Comparison of ENCODE assay signal across 9 cellular contexts in genomic region chr3:52088445-52089367, GRCh38. TPM values are rescaled to one million over a fixed set of nuclear protein-coding genes. Genes with fewer than 3 reads are reported as not detected.
DNase-seq lines count a peak whose midpoint lies in the region; ATAC-seq and TF ChIP-seq lines count a peak whose summit lies in the region.
"Had no signal": no experiment of that assay in that cellular context is flagged by ENCODE, and none has a peak within 500 bp of the region (broad histone marks: within the 10 kb centered on the region; RNA-seq: fewer than 3 reads in every experiment).

No MANE protein-coding gene starts in this region.

- H3K14ac ChIP-seq in trophoblast cell (ENCODE audit: low read length): no peak overlapping the region

- H4K91ac ChIP-seq in trophoblast cell (ENCODE audit: low read depth, low read length): peak overlapping the region; percentile 50

- H3K9ac ChIP-seq in trophoblast cell (ENCODE audit: low read length): no peak overlapping the region

- no peak overlapping the region for H3K4me3 Mint-ChIP-seq in GM23338

- DNase-seq in H7 (peak; percentile 47), SK-N-DZ (ENCODE audit: low spot score) (peak; percentile 58), fibroblast of the aortic adventitia (ENCODE audit: low read depth) (peak; percentile 60), trophoblast cell (peak in 1 of 2 donors; percentile 21), GM23338 (ENCODE audit: low spot score) (no peak), mesenteric fat pad (ENCODE audit: low spot score) (no peak)
- DNase-seq: NCI-H1694 treated with DMSO at 0.1 percent for 48 hours had no signal

- peak overlapping the region; percentile 7 for H3K18ac ChIP-seq in trophoblast cell (ENCODE audit: low read length)

- no peak for TF ChIP-seq CTCF in fibroblast of the aortic adventitia (IDR thresholded peaks at IDR 0.05; ENCODE audit: insufficient read depth, low read length)
- TF ChIP-seq CTCF in GM23338 (conservative IDR thresholded peaks at IDR 0.05; ENCODE audit: low read depth in 2 of 2): no peak

- peaks cover 7% of the 10 kb centered on the region for H3K36me3 ChIP-seq in H7 (replicated peaks; ENCODE audit: control insufficient read depth, insufficient read depth, low read length)
- peaks cover 1 to 6% of the 10 kb centered on the region in 2 experiments for H3K36me3 ChIP-seq in trophoblast cell (ENCODE audit: control insufficient read depth in 1 of 2, insufficient read depth in 2 of 2, low read length in 2 of 2)
- H3K36me3 ChIP-seq in GM23338 (ENCODE audit: insufficient read depth): no peaks in the 10 kb centered on the region; the same call in 1 of the 2 replicates

- H3K4ac ChIP-seq in trophoblast cell (ENCODE audit: low read depth, low read length): no peak overlapping the region

- H2BK12ac ChIP-seq in trophoblast cell (ENCODE audit: low read length): peak overlapping the region; percentile 72

- peaks cover under 1% of the 10 kb centered on the region; the same call in 1 of the 2 replicates for H4K20me1 ChIP-seq in GM23338 (replicated peaks; ENCODE audit: insufficient read depth)

- H3K27me3 Mint-ChIP-seq in GM23338 (ENCODE audit: insufficient read depth, low read depth, poor library complexity): peaks cover 6% of the 10 kb centered on the region

- peaks cover 9% of the 10 kb centered on the region for H3K79me1 ChIP-seq in trophoblast cell (ENCODE audit: low read length)

- H4K8ac ChIP-seq in trophoblast cell (ENCODE audit: low read depth, low read length): no peak overlapping the region

- H3K36me3 Mint-ChIP-seq in GM23338 (ENCODE audit: low read depth): peaks cover 3% of the 10 kb centered on the region; the same call in 1 of the 3 replicates

- no peak overlapping the region for H3K4me3 ChIP-seq in H7 (ENCODE audit: insufficient read depth, low read depth, low read length)
- no peak overlapping the region for H3K4me3 ChIP-seq in fibroblast of the aortic adventitia (ENCODE audit: low read depth, low read length)
- H3K4me3 ChIP-seq in trophoblast cell (ENCODE audit: low read depth, low read length): no peak overlapping the region
- H3K4me3 ChIP-seq in GM23338: no peak overlapping the region

- H3K27ac Mint-ChIP-seq in GM23338: no peak overlapping the region

- peaks cover 38 to 41% of the 10 kb centered on the region in 2 experiments for H3K4me1 ChIP-seq in trophoblast cell (ENCODE audit: control insufficient read depth in 1 of 2, insufficient read depth in 2 of 2, low read length in 2 of 2)
- H3K4me1 ChIP-seq in GM23338 (ENCODE audit: insufficient read depth): no peaks in the 10 kb centered on the region

- H2AK5ac ChIP-seq in trophoblast cell (ENCODE audit: low read length): no peak overlapping the region

- no peaks in the 10 kb centered on the region for H3K9me3 Mint-ChIP-seq in GM23338

- H3K4me1 Mint-ChIP-seq in GM23338: peaks cover 21% of the 10 kb centered on the region; the same call in 2 of the 3 replicates

- H3F3A ChIP-seq in GM23338 (replicated peaks; ENCODE audit: low read depth): no peaks in the 10 kb centered on the region

- H3K9me2 ChIP-seq in GM23338 (ENCODE audit: insufficient read depth): no peaks in the 10 kb centered on the region

- H2AFZ ChIP-seq in trophoblast cell (ENCODE audit: insufficient read depth, low read length, poor library complexity): no peak overlapping the region
- no peak overlapping the region for H2AFZ ChIP-seq in GM23338

- H4K12ac ChIP-seq in trophoblast cell (ENCODE audit: low read depth, low read length): no peak overlapping the region

- H3K27me3 ChIP-seq in H7 (ENCODE audit: control insufficient read depth, insufficient read depth, low read length) (no peaks in the 10 kb centered on the region), trophoblast cell (ENCODE audit: insufficient read depth, low read length) (no peaks in the 10 kb centered on the region), GM23338 (ENCODE audit: insufficient read depth) (no peaks in the 10 kb centered on the region)

- peaks cover 4% of the 10 kb centered on the region for H3K79me2 ChIP-seq in trophoblast cell (ENCODE audit: control insufficient read depth, insufficient read depth, low read length, poor library complexity)
- no peaks in the 10 kb centered on the region for H3K79me2 ChIP-seq in GM23338 (replicated peaks; ENCODE audit: insufficient read depth)

- H2BK5ac ChIP-seq in trophoblast cell (ENCODE audit: low read depth, low read length, poor library complexity): no peak overlapping the region

- peaks cover 3% of the 10 kb centered on the region for H3K9me3 ChIP-seq in trophoblast cell (ENCODE audit: insufficient read depth, low read depth, low read length)

- no CpG with 5 or more reads among the region's 17 CpGs for WGBS in trophoblast cell (ENCODE audit: extremely low coverage, insufficient coverage, insufficient read length)

- no peak overlapping the region for H3K23ac ChIP-seq in trophoblast cell (ENCODE audit: low read length)

- ATAC-seq in GM21717 (IDR thresholded peaks at IDR 0.05; ENCODE audit: unreplicated experiment) (no peak), GM23338 (no peak), GM19463 (IDR thresholded peaks at IDR 0.05; ENCODE audit: unreplicated experiment) (no peak)

- no peak overlapping the region for H3K27ac ChIP-seq in trophoblast cell (ENCODE audit: low read depth, low read length)
- H3K27ac ChIP-seq in GM23338 (ENCODE audit: low read depth): no peak overlapping the region

- H3K4me2 ChIP-seq in trophoblast cell (ENCODE audit: low read length) (no peak overlapping the region), GM23338 (no peak overlapping the region)

- peak overlapping the region; percentile 39 for H2BK120ac ChIP-seq in trophoblast cell (ENCODE audit: insufficient read depth, low read length, poor library complexity)

TF ChIP-seq in GM23338, 12 proteins besides CTCF, POLR2A, EP300 and RAD21:
- TF ChIP-seq EZH2 (IDR thresholded peaks at IDR 0.05; ENCODE audit: low read depth, unreplicated experiment): no peak
- TF ChIP-seq NANOG (IDR thresholded peaks at IDR 0.05; ENCODE audit: borderline replicate concordance): no peak

RNA-seq across cellular contexts. Expression of gene DUSP7, which starts 32.3 kb away (rescaled TPM):
- 19.5 and 21.7 TPM in 2 replicates for total RNA-seq in H7 (2014; rRNA removed; shearing (Covaris generic))
- 10.7 and 12.3 TPM in 2 replicates for polyA plus RNA-seq in SK-N-DZ (2014; cell fraction: cytosol; rRNA removed)
- 7.5 and 9.8 TPM in 2 replicates for polyA plus RNA-seq in SK-N-DZ (2014; cell fraction: nucleus; rRNA removed)
- 2.9 and 12.8 TPM in 2 replicates for total RNA-seq in fibroblast of the aortic adventitia (ENCODE audit: low replicate concordance)
- polyA plus RNA-seq in trophoblast cell (2013): 14.1 and 15.4 TPM in 2 replicates
- 14.7 and 15.8 TPM in 2 replicates for total RNA-seq in GM23338 (2014; rRNA removed; shearing (Covaris generic))
- polyA plus RNA-seq in GM23338 (2016; fragmentation: Nextera tagmentation; extraction: Ambion mirVana): 5.6 and 5.9 TPM in 2 replicates
- 17.2 TPM for total RNA-seq in mesenteric fat pad

Comparison
In these comparisons a context has a peak if more than half of its experiments do, and no peak if none do; other contexts are left out.
1. DNase-seq: peak in H7 (single experiment), SK-N-DZ (single experiment) and fibroblast of the aortic adventitia (single experiment); none in GM23338 (single experiment) and mesenteric fat pad (single experiment).